In genomic region chr3:32420138-32420981, GRCh38 we compare ENCODE assay signal across 8 cellular contexts. TPM values are rescaled to one million over a fixed set of nuclear protein-coding genes. Genes with fewer than 3 reads are reported as not detected.
DNase-seq lines count a peak whose midpoint lies in the region; ATAC-seq and TF ChIP-seq lines count a peak whose summit lies in the region.

No MANE protein-coding gene starts in this region.

- ATAC-seq in activated naive CD8-positive, alpha-beta T cell treated with anti-CD3 and anti-CD28 coated beads, Interleukin-2, amount 50 U/mL, for 24 hours, result peak; percentile 84
- ATAC-seq in left colon, result peak; percentile 26

- peak overlapping the region; percentile 90 for H3K27ac Mint-ChIP-seq in activated naive CD8-positive, alpha-beta T cell treated with anti-CD3 and anti-CD28 coated beads, Interleukin-2, amount 50 U/mL, for 24 hours

- H3F3A ChIP-seq in GM23248 (ENCODE audit: insufficient read depth), result peaks cover 25% of the 10 kb centered on the region

- H3K4me1 ChIP-seq in GM23248 (ENCODE audit: insufficient read depth) (peaks cover 27% of the 10 kb centered on the region), thyroid gland (peaks cover 52 to 59% of the 10 kb centered on the region in 2 donors)

- H3K27me3 Mint-ChIP-seq in activated naive CD8-positive, alpha-beta T cell treated with anti-CD3 and anti-CD28 coated beads, Interleukin-2, amount 50 U/mL, for 24 hours, result no peaks in the 10 kb centered on the region

- H3K4me2 ChIP-seq in GM23248 (ENCODE audit: unreplicated experiment), result peak overlapping the region; percentile 11

- no peaks in the 10 kb centered on the region for H4K20me1 ChIP-seq in GM23248 (ENCODE audit: insufficient read depth)

- peaks cover 1% of the 10 kb centered on the region for H3K36me3 Mint-ChIP-seq in activated naive CD8-positive, alpha-beta T cell treated with anti-CD3 and anti-CD28 coated beads, Interleukin-2, amount 50 U/mL, for 24 hours (ENCODE audit: low read depth)

- peaks cover 96% of the 10 kb centered on the region for H3K4me1 Mint-ChIP-seq in activated naive CD8-positive, alpha-beta T cell treated with anti-CD3 and anti-CD28 coated beads, Interleukin-2, amount 50 U/mL, for 24 hours

- no peak overlapping the region for H3K27ac ChIP-seq in GM23248
- H3K27ac ChIP-seq in thyroid gland, result peak overlapping the region; percentile 93 to 98 (median 96)

- H3K79me2 ChIP-seq in GM23248 (ENCODE audit: insufficient read depth), result peaks cover 7% of the 10 kb centered on the region; the same call in 1 of the 2 replicates

- TF ChIP-seq EP300 in Ishikawa (IDR thresholded peaks at IDR 0.05; ENCODE audit: borderline replicate concordance), result peak; percentile 97

- no peak overlapping the region for H2AFZ ChIP-seq in GM23248

- peak; percentile 0; the same call in 1 of the 2 replicates for TF ChIP-seq RAD21 in Ishikawa (IDR thresholded peaks at IDR 0.05; ENCODE audit: low read depth)

- in situ Hi-C loops in GM23248 (cut with MboI), result no loop called here

- H3K9me3 Mint-ChIP-seq in activated naive CD8-positive, alpha-beta T cell treated with anti-CD3 and anti-CD28 coated beads, Interleukin-2, amount 50 U/mL, for 24 hours, result no peaks in the 10 kb centered on the region

- TF ChIP-seq POLR2A in thyroid gland (IDR thresholded peaks at IDR 0.05), result peak in 1 of 2 donors; percentile 39

- peak in 4 of 6 experiments; percentile 8 to 51 (median 26) for TF ChIP-seq CTCF in thyroid gland (IDR thresholded peaks at IDR 0.05)

- H3K9me2 ChIP-seq in GM23248 (ENCODE audit: insufficient read depth), result no peaks in the 10 kb centered on the region

- no peak overlapping the region for H3K4me3 ChIP-seq in GM23248
- no peak overlapping the region for H3K4me3 ChIP-seq in thyroid gland (replicated peaks in 1 of 3)

- no peaks in the 10 kb centered on the region for H3K27me3 ChIP-seq in GM23248 (replicated peaks; ENCODE audit: insufficient read depth)
- H3K27me3 ChIP-seq in thyroid gland, result no peaks in the 10 kb centered on the region

- H3K9ac ChIP-seq in GM23248, result no peak overlapping the region

- no peaks in the 10 kb centered on the region for H3K36me3 ChIP-seq in GM23248 (ENCODE audit: low read depth)
- H3K36me3 ChIP-seq in thyroid gland, result no peaks in the 10 kb centered on the region

- DNase-seq in SKM-1 treated with dmso at 0.1 percent for 144 hours (lab: John Stamatoyannopoulos, UW; ENCODE audit: unreplicated experiment) (peak; percentile 42), SKM-1 (lab: John Stamatoyannopoulos, UW; ENCODE audit: unreplicated experiment) (no peak), GM23248 (peak; percentile 50), left colon (peak in 1 of 2 donors; percentile 47), thyroid gland (peak; percentile 76 to 82), DMS114 treated with DMSO at 0.1 percent for 48 hours (lab: John Stamatoyannopoulos, UW; ENCODE audit: unreplicated experiment) (no peak)
- peak; percentile 43 for DNase-seq in activated naive CD8-positive, alpha-beta T cell treated with anti-CD3 and anti-CD28 coated beads, Interleukin-2, amount 50 U/mL, for 24 hours

- H3K4me3 Mint-ChIP-seq in activated naive CD8-positive, alpha-beta T cell treated with anti-CD3 and anti-CD28 coated beads, Interleukin-2, amount 50 U/mL, for 24 hours, result peak overlapping the region; percentile 46

- no peaks in the 10 kb centered on the region for H3K9me3 ChIP-seq in GM23248 (ENCODE audit: low read depth)
- no peaks in the 10 kb centered on the region for H3K9me3 ChIP-seq in thyroid gland

- intact Hi-C loops in left colon (cut with DNase I, micrococcal nuclease) (no loop called here), thyroid gland (cut with DNase I) (no loop called here)

- WGBS in GM23248 (ENCODE audit: low coverage in 1 of 2, low lambda C conversion rate in 2 of 2, missing lambda C conversion rate in 2 of 2), 2 experiments, result 56 to 63% methylated on average over 12 of the region's 12 CpGs
- 30 to 40% methylated on average over 12 of the region's 12 CpGs for WGBS in thyroid gland, 2 donors

TF ChIP-seq in Ishikawa, 13 proteins besides CTCF, POLR2A, EP300 and RAD21:
- TF ChIP-seq, protein P1, sequence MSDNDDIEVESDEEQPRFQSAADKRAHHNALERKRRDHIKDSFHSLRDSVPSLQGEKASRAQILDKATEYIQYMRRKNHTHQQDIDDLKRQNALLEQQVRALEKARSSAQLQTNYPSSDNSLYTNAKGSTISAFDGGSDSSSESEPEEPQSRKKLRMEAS (IDR thresholded peaks at IDR 0.05), result peak; percentile 44
- TF ChIP-seq TEAD4 (IDR thresholded peaks at IDR 0.05) (peak; percentile 95), NFIC (IDR thresholded peaks at IDR 0.05) (peak; percentile 96), CEBPB (IDR thresholded peaks at IDR 0.05) (peak; percentile 61; the same call in 1 of the 2 replicates), YY1 (IDR thresholded peaks at IDR 0.05; ENCODE audit: low read depth) (no peak), TCF12 (IDR thresholded peaks at IDR 0.05; ENCODE audit: low read depth) (peak; percentile 95), ZBTB7A (IDR thresholded peaks at IDR 0.05; ENCODE audit: low read depth) (no peak), EGR1 (IDR thresholded peaks at IDR 0.05) (no peak), FOXM1 (IDR thresholded peaks at IDR 0.05; ENCODE audit: borderline replicate concordance, low read depth) (peak; percentile 94), TAF1 (IDR thresholded peaks at IDR 0.05; ENCODE audit: low read depth) (0 out of 2 replicates have a peak, but pooled peaks have one; percentile 20)
- TF ChIP-seq, protein P2, sequence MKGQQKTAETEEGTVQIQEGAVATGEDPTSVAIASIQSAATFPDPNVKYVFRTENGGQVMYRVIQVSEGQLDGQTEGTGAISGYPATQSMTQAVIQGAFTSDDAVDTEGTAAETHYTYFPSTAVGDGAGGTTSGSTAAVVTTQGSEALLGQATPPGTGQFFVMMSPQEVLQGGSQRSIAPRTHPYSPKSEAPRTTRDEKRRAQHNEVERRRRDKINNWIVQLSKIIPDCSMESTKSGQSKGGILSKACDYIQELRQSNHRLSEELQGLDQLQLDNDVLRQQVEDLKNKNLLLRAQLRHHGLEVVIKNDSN (IDR thresholded peaks at IDR 0.05), result 0 out of 2 replicates have a peak, but pooled peaks have one; percentile 3
- TF ChIP-seq, protein P3, sequence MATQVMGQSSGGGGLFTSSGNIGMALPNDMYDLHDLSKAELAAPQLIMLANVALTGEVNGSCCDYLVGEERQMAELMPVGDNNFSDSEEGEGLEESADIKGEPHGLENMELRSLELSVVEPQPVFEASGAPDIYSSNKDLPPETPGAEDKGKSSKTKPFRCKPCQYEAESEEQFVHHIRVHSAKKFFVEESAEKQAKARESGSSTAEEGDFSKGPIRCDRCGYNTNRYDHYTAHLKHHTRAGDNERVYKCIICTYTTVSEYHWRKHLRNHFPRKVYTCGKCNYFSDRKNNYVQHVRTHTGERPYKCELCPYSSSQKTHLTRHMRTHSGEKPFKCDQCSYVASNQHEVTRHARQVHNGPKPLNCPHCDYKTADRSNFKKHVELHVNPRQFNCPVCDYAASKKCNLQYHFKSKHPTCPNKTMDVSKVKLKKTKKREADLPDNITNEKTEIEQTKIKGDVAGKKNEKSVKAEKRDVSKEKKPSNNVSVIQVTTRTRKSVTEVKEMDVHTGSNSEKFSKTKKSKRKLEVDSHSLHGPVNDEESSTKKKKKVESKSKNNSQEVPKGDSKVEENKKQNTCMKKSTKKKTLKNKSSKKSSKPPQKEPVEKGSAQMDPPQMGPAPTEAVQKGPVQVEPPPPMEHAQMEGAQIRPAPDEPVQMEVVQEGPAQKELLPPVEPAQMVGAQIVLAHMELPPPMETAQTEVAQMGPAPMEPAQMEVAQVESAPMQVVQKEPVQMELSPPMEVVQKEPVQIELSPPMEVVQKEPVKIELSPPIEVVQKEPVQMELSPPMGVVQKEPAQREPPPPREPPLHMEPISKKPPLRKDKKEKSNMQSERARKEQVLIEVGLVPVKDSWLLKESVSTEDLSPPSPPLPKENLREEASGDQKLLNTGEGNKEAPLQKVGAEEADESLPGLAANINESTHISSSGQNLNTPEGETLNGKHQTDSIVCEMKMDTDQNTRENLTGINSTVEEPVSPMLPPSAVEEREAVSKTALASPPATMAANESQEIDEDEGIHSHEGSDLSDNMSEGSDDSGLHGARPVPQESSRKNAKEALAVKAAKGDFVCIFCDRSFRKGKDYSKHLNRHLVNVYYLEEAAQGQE (IDR thresholded peaks at IDR 0.05; ENCODE audit: low read depth), result no peak

RNA-seq across cellular contexts. Expression of gene CMTM7, which starts 28.7 kb away (rescaled TPM):
- total RNA-seq in GM23248 (2014; rRNA removed; shearing (Covaris generic)), result 6.3 and 7.1 TPM in 2 replicates
- polyA plus RNA-seq in GM23248 (2016; fragmentation: Nextera tagmentation; extraction: Ambion mirVana), result 21.5 and 23.0 TPM in 2 replicates
- 1 to 10 TPM; 5.8 to 7.4 TPM for total RNA-seq in left colon
- 10 to 100 TPM; 14.8 to 24.7 (median 22.0) TPM for total RNA-seq in thyroid gland

Comparison
In these comparisons a context has a peak if more than half of its experiments do, and no peak if none do; other contexts are left out.
1. DNase-seq: peak in SKM-1 treated with dmso at 0.1 percent for 144 hours (single experiment), GM23248 (single experiment), activated naive CD8-positive, alpha-beta T cell treated with anti-CD3 and anti-CD28 coated beads, Interleukin-2, amount 50 U/mL, for 24 hours (single experiment) and thyroid gland (2 of 2); none in SKM-1 (single experiment) and DMS114 treated with DMSO at 0.1 percent for 48 hours (single experiment).